Comparison of ENCODE assay signal across 9 cellular contexts in the genomic region with DNA sequence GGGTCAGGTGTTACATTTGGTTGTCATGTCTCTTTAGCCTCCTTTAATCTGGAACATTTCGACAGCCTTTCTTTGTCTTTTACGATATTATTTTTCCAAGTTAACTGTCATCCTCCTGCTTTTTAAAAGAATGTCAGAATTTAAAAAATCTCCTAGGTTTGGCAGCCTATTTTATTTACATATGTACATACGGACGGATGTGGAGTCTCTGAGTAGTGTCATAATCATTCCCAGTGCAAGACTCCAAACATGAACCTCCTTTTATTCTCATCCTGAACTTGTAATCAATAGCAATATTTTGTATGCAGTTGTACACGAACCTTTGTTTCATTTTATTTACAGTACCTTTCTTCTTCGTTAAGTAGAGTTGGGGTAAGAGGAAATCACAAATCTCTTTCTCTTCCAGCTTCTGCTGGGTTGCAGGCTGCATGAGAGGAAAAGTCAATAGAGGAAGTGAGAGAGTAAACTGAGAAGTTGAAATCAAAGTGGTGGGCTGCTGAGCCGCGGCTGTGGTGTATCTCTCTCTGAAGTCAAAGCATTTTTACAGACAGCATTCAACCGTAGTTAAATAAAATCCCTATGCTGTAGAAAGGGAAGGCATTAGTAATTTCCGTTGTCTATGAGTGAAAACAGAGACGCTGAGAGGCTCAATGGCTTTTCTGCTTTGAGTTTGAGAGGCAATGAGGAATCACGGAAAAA. TPM values are rescaled to one million over a fixed set of nuclear protein-coding genes. Genes with fewer than 3 reads are reported as not detected.
DNase-seq lines count a peak whose midpoint lies in the region; ATAC-seq and TF ChIP-seq lines count a peak whose summit lies in the region.
"Had no signal": no experiment of that assay in that cellular context is flagged by ENCODE, and none has a peak within 500 bp of the region (broad histone marks: within the 10 kb centered on the region; RNA-seq: fewer than 3 reads in every experiment).

No MANE protein-coding gene starts in this region.

- POLR2A ChIA-PET in WTC11 (lab: Charles Lee): no interaction called here

- H3K4me3 ChIP-seq in GM12865 (ENCODE audit: low read depth, low read length): no peak overlapping the region
- H3K4me3 ChIP-seq: right lobe of liver had no signal

- CTCF ChIA-PET in WTC11 (lab: Charles Lee): no interaction called here

- peak; percentile 75 for DNase-seq in GM12865 (ENCODE audit: low read depth)
- DNase-seq in WTC11 (ENCODE audit: low spot score): no peak
- peak; percentile 7 for DNase-seq in stimulated activated naive CD8-positive, alpha-beta T cell treated with anti-CD3 and anti-CD28 coated beads, Interleukin-15, Interleukin-2, amounts not matched to agents 100 U/mL and 50 U/mL, for 24 hours
- no peak for DNase-seq in NCI-H1105 (lab: John Stamatoyannopoulos, UW)
- DNase-seq in amniotic stem cell (lab: John Stamatoyannopoulos, UW): no peak
- no peak for DNase-seq in activated CD4-positive, CD25-positive, alpha-beta regulatory T cell treated with anti-CD3 and anti-CD28 coated beads, Interleukin-2, amount 50 U/mL, for 72 hours
- DNase-seq: right lobe of liver had no signal

- no peak overlapping the region for H3K4me3 Mint-ChIP-seq in WTC11

- ATAC-seq in GM19455 (IDR thresholded peaks at IDR 0.05; ENCODE audit: unreplicated experiment) (peak; percentile 98), HG03378 (IDR thresholded peaks at IDR 0.05; ENCODE audit: unreplicated experiment) (peak; percentile 97), WTC11 (no peak)
- peak; percentile 28 for ATAC-seq in stimulated activated naive CD8-positive, alpha-beta T cell treated with anti-CD3 and anti-CD28 coated beads, Interleukin-15, Interleukin-2, amounts not matched to agents 100 U/mL and 50 U/mL, for 24 hours

- no peaks in the 10 kb centered on the region for H3K9me3 Mint-ChIP-seq in WTC11

- no peaks in the 10 kb centered on the region for H3K36me3 Mint-ChIP-seq in WTC11

- H3K4me1 Mint-ChIP-seq in WTC11: peaks cover 4% of the 10 kb centered on the region

- peaks cover 11% of the 10 kb centered on the region for H3K27me3 Mint-ChIP-seq in WTC11 (ENCODE audit: low read depth)

- no peak for TF ChIP-seq CTCF in GM12865 (IDR thresholded peaks at IDR 0.05; ENCODE audit: insufficient read depth, low read depth, low read length, missing control alignments)
- no peak for TF ChIP-seq CTCF in WTC11 (IDR thresholded peaks at IDR 0.05)

- no peak overlapping the region for H3K27ac Mint-ChIP-seq in WTC11

TF ChIP-seq in WTC11, 78 proteins besides CTCF, POLR2A, EP300 and RAD21:
- no peak for TF ChIP-seq FOXJ3 (CRISPR knock-in tag; IDR thresholded peaks at IDR 0.05; ENCODE audit: borderline replicate concordance)
- no peak for TF ChIP-seq MAX (CRISPR knock-in tag; IDR thresholded peaks at IDR 0.05)
- peak; percentile 33; the same call in 1 of the 2 replicates for TF ChIP-seq GABPB1 (CRISPR knock-in tag; IDR thresholded peaks at IDR 0.05)
- TF ChIP-seq NR1H2 (CRISPR knock-in tag; IDR thresholded peaks at IDR 0.05): no peak

RNA-seq across cellular contexts. Expression of gene RPS6KA3, which starts 53.9 kb away (rescaled TPM):
- total RNA-seq in WTC11 (2021): 13.7 to 14.6 TPM (median 13.9 TPM) in 3 replicates

Comparison
In these comparisons a context has a peak if more than half of its experiments do, and no peak if none do; other contexts are left out.
1. DNase-seq: peak in GM12865 (single experiment) and stimulated activated naive CD8-positive, alpha-beta T cell treated with anti-CD3 and anti-CD28 coated beads, Interleukin-15, Interleukin-2, amounts not matched to agents 100 U/mL and 50 U/mL, for 24 hours (single experiment); none in WTC11 (single experiment), NCI-H1105 (single experiment), amniotic stem cell (single experiment) and activated CD4-positive, CD25-positive, alpha-beta regulatory T cell treated with anti-CD3 and anti-CD28 coated beads, Interleukin-2, amount 50 U/mL, for 72 hours (single experiment).